9 cellular contexts compared by ENCODE assay signal in genomic region chr4:62077406-62077805, GRCh38.
"Had no signal": no experiment of that assay in that cellular context is flagged by ENCODE, and none has a peak within 500 bp of the region (broad histone marks: within the 10 kb centered on the region; RNA-seq: fewer than 3 reads in every experiment).

No MANE protein-coding gene starts in this region.

- H3K4me1 ChIP-seq: HAP-1 had no signal

- H3K36me3 ChIP-seq: HAP-1 had no signal

- H3K4me3 Mint-ChIP-seq: HFFc6 had no signal

- ATAC-seq: HCT116, K562 had no signal

- H3K27ac Mint-ChIP-seq: HFFc6 had no signal

- H3K27ac ChIP-seq: GM23248 had no signal

- FAIRE-seq: HTR-8/SVneo, K562 had no signal

- H3K4me3 ChIP-seq: GM23248, HAP-1, K562 had no signal

- H3K9me3 ChIP-seq: HAP-1 had no signal

- H3K9ac ChIP-seq: GM23248 had no signal

- DNase-seq: GM23248, H7, HFFc6, IMR-90, KG1 had no signal
